Comparison of ENCODE assay signal across 1 cellular context in genomic region chr4:1989533-1990347, GRCh38.
TF ChIP-seq lines count a peak whose summit lies in the region.

No MANE protein-coding gene starts in this region.

TF ChIP-seq in GM23338, 12 proteins besides CTCF, POLR2A, EP300 and RAD21 (continued from another document):
- TF ChIP-seq, protein P1, sequence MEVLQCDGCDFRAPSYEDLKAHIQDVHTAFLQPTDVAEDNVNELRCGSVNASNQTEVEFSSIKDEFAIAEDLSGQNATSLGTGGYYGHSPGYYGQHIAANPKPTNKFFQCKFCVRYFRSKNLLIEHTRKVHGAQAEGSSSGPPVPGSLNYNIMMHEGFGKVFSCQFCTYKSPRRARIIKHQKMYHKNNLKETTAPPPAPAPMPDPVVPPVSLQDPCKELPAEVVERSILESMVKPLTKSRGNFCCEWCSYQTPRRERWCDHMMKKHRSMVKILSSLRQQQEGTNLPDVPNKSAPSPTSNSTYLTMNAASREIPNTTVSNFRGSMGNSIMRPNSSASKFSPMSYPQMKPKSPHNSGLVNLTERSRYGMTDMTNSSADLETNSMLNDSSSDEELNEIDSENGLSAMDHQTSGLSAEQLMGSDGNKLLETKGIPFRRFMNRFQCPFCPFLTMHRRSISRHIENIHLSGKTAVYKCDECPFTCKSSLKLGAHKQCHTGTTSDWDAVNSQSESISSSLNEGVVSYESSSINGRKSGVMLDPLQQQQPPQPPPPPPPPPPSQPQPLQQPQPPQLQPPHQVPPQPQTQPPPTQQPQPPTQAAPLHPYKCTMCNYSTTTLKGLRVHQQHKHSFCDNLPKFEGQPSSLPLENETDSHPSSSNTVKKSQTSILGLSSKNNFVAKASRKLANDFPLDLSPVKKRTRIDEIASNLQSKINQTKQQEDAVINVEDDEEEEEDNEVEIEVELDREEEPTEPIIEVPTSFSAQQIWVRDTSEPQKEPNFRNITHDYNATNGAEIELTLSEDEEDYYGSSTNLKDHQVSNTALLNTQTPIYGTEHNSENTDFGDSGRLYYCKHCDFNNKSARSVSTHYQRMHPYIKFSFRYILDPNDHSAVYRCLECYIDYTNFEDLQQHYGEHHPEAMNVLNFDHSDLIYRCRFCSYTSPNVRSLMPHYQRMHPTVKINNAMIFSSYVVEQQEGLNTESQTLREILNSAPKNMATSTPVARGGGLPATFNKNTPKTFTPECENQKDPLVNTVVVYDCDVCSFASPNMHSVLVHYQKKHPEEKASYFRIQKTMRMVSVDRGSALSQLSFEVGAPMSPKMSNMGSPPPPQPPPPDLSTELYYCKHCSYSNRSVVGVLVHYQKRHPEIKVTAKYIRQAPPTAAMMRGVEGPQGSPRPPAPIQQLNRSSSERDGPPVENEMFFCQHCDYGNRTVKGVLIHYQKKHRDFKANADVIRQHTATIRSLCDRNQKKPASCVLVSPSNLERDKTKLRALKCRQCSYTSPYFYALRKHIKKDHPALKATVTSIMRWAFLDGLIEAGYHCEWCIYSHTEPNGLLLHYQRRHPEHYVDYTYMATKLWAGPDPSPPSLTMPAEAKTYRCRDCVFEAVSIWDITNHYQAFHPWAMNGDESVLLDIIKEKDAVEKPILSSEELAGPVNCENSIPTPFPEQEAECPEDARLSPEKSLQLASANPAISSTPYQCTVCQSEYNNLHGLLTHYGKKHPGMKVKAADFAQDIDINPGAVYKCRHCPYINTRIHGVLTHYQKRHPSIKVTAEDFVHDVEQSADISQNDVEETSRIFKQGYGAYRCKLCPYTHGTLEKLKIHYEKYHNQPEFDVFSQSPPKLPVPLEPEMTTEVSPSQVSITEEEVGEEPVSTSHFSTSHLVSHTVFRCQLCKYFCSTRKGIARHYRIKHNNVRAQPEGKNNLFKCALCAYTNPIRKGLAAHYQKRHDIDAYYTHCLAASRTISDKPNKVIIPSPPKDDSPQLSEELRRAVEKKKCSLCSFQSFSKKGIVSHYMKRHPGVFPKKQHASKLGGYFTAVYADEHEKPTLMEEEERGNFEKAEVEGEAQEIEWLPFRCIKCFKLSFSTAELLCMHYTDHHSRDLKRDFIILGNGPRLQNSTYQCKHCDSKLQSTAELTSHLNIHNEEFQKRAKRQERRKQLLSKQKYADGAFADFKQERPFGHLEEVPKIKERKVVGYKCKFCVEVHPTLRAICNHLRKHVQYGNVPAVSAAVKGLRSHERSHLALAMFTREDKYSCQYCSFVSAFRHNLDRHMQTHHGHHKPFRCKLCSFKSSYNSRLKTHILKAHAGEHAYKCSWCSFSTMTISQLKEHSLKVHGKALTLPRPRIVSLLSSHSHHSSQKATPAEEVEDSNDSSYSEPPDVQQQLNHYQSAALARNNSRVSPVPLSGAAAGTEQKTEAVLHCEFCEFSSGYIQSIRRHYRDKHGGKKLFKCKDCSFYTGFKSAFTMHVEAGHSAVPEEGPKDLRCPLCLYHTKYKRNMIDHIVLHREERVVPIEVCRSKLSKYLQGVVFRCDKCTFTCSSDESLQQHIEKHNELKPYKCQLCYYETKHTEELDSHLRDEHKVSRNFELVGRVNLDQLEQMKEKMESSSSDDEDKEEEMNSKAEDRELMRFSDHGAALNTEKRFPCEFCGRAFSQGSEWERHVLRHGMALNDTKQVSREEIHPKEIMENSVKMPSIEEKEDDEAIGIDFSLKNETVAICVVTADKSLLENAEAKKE (CRISPR knock-in tag; IDR thresholded peaks at IDR 0.05): no peak
- no peak for TF ChIP-seq STAT1 (IDR thresholded peaks at IDR 0.05; ENCODE audit: unreplicated experiment)
- no peak for TF ChIP-seq CREB1 (CRISPR knock-in tag; IDR thresholded peaks at IDR 0.05; ENCODE audit: low read depth)
- TF ChIP-seq EZH2 (IDR thresholded peaks at IDR 0.05; ENCODE audit: low read depth, unreplicated experiment): no peak
- no peak for TF ChIP-seq ETS1 (IDR thresholded peaks at IDR 0.05)
- no peak for TF ChIP-seq ZNF331 (CRISPR knock-in tag; IDR thresholded peaks at IDR 0.05; ENCODE audit: low read depth)
- no peak for TF ChIP-seq EZH2phosphoT487 (IDR thresholded peaks at IDR 0.05; ENCODE audit: unreplicated experiment)
- no peak for TF ChIP-seq ZNF114 (CRISPR knock-in tag; IDR thresholded peaks at IDR 0.05)
- TF ChIP-seq POLR2AphosphoS5 (IDR thresholded peaks at IDR 0.05; ENCODE audit: low read depth): no peak
